ENCODE assay signal across 23 cellular contexts in the genomic region with DNA sequence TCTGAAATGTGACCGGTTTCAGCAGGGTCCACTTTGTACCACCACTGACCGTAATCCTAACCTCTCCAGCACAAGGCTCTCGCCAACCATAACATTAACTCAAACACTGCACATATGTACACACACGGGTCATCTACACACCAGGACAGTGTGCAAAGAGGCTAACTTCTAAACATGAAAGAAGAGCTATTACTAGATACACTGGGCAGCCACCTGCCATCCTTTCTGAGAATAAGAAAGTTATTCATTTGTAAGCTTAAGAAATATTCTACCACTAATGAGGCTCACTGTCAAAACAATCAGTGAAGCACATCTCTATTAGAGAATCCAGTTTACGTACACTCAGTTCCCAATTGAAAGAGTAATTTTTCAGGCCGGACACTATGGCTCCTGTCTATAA.
"Had no signal": no experiment of that assay in that cellular context is flagged by ENCODE, and none has a peak within 500 bp of the region (broad histone marks: within the 10 kb centered on the region; RNA-seq: fewer than 3 reads in every experiment).

No MANE protein-coding gene starts in this region.

- DNase-seq: nephron progenitor cell; nucleus accumbens; pancreas; right cardiac atrium; right lobe of liver; sigmoid colon; small intestine; stimulated activated CD4-positive, alpha-beta T cell treated with anti-CD3 and anti-CD28 coated beads, Interleukin-15, amount 100 ng/mL, for 24 hours; stimulated activated CD4-positive, alpha-beta T cell treated with anti-CD3 and anti-CD28 coated beads, Interleukin-2, amount 100 ng/mL, for 24 hours; stimulated activated CD4-positive, alpha-beta T cell treated with anti-CD3 and anti-CD28 coated beads, Interleukin-2, amount 100 ng/mL, for 48 hours; stimulated activated CD4-positive, alpha-beta T cell treated with anti-CD3 and anti-CD28 coated beads, Interleukin-4, amount 100 ng/mL, for 24 hours; stimulated activated naive B cell treated with anti-CD40 and anti-IgM and Interleukin-4, amounts not matched to agents 10 μg/mL and 1 μg/mL and 100 μg/mL, for 72 hours; stimulated activated naive CD4-positive, alpha-beta T cell treated with Interleukin-2 at 50 U/mL for 16 hours; stomach; thyroid gland; trophoblast cell; upper lobe of left lung had no signal

- H3K27ac ChIP-seq: neutrophil, pancreas, prostate gland, right lobe of liver, sigmoid colon, stomach, thoracic aorta, thyroid gland, tibial nerve, upper lobe of left lung, vagina had no signal

- ATAC-seq: pancreas; right cardiac atrium; stimulated activated effector memory CD8-positive, alpha-beta T cell treated with anti-CD3 and anti-CD28 coated beads, Interleukin-12 subunit alpha, Interleukin-12 subunit beta, amount 100 ng/mL, for 72 hours; stimulated activated naive B cell treated with anti-CD40 and anti-IgM and Interleukin-4, amounts not matched to agents 10 μg/mL and 1 μg/mL and 100 μg/mL, for 72 hours had no signal
